ENCODE assay signal across 1 cellular context in the genomic region with DNA sequence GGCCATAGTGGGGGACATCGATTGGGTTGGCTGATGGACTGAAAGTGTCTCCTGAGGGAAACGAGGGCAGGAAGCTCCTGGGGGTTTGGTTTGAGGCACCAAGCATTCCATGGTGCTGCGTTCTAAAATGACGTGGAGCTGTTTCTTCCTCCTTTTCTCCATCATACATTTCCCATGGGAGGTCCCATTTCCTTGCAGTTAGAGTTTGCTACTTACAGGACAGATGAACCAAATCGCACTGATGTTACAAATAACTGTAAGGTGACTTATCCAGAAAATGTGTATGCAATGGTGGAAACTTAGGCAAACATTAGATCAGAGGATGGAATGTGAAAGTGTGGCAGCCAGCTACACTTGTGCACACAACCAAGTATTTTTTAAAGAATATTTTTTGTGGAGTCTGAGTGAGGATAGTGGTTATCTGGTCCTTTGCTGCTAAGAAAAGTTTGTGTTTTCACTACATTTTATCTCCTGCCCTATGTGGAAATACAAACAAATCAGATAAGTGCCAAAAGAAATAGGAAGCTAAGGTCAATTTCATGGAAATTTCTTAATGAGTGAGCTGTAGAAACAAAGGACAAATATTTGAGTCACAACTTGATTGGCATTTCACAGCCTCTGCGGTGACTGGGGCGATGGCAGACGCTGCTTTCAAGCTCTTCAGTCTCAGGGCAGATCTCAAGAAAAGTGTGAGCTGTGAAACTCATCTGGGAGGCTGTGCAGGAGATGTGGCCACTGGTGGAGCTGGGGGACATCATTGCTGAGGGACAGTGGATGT.
TF ChIP-seq lines count a peak whose summit lies in the region.

No MANE protein-coding gene starts in this region.

TF ChIP-seq in IMR-90, 13 proteins besides CTCF, POLR2A, EP300 and RAD21:
- TF ChIP-seq SMC3 (IDR thresholded peaks at IDR 0.05; ENCODE audit: low read depth, low read length) = no peak
- TF ChIP-seq BHLHE40 (IDR thresholded peaks at IDR 0.05; ENCODE audit: low read depth, low read length) = no peak
- TF ChIP-seq USF2 (IDR thresholded peaks at IDR 0.05; ENCODE audit: low read depth, low read length) = no peak
- no peak for TF ChIP-seq MAFK (IDR thresholded peaks at IDR 0.05; ENCODE audit: low read depth, low read length)
- TF ChIP-seq, protein P1, sequence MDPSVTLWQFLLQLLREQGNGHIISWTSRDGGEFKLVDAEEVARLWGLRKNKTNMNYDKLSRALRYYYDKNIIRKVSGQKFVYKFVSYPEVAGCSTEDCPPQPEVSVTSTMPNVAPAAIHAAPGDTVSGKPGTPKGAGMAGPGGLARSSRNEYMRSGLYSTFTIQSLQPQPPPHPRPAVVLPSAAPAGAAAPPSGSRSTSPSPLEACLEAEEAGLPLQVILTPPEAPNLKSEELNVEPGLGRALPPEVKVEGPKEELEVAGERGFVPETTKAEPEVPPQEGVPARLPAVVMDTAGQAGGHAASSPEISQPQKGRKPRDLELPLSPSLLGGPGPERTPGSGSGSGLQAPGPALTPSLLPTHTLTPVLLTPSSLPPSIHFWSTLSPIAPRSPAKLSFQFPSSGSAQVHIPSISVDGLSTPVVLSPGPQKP (IDR thresholded peaks at IDR 0.05; ENCODE audit: borderline replicate concordance, low read depth, low read length) = no peak
- no peak for TF ChIP-seq MAZ (IDR thresholded peaks at IDR 0.05; ENCODE audit: borderline replicate concordance, low read depth, low read length)
- no peak for TF ChIP-seq NFE2L2 (IDR thresholded peaks at IDR 0.05; ENCODE audit: low read depth, low read length)
- TF ChIP-seq CHD1 (IDR thresholded peaks at IDR 0.05; ENCODE audit: low read depth, low read length) = no peak
- TF ChIP-seq RFX5 (IDR thresholded peaks at IDR 0.05; ENCODE audit: low read depth, low read length) = no peak
- no peak for TF ChIP-seq FOS (IDR thresholded peaks at IDR 0.05; ENCODE audit: low read depth, low read length)
- no peak for TF ChIP-seq RCOR1 (IDR thresholded peaks at IDR 0.05; ENCODE audit: insufficient replicate concordance, low read length)
